Comparison of ENCODE assay signal across 8 cellular contexts in the genomic region with DNA sequence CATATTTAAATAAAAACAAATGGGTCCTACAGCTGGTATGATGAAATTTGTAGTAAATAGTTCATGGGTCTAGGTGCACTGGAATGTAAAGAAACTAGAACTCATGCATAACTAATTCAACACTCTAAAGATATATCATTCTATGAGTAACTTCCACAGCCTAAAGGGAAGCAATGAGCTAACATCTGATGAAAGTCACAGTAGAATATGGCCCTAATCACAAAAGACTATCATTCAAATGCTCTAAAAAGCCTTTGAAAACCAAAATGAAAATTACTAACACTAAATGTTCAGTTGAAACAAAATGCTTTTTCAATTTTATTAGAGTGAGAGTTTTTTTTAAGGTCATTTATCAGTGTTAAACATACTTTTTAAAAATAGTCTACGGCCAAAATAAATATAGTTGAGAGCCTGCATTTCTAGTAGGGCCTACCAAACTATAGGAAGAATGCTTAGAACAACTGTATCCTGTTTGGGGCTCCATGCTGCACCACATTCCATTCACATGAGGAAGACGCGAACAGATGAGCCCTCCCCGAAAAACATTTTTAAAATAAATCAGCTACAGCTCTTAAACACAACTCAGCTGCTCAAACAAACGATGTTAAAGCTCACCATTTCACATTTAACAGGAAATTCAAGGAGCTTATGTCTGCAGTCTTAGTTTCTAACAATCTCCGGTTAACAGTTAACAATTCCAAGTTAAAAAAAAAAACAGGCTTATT.
DNase-seq lines count a peak whose midpoint lies in the region; ATAC-seq, FAIRE-seq and TF ChIP-seq lines count a peak whose summit lies in the region.

No MANE protein-coding gene starts in this region.

- CTCF ChIA-PET in A549 (lab: Yijun Ruan, JAX): interaction anchor here (0.6 to 2.0 kb wide), 7 partner anchors 12 to 875 kb away, joined by 3 to 9 read pairs (median 4); no protein-coding TSS in a partner anchor

- TF ChIP-seq CTCF in A549 (IDR thresholded peaks at IDR 0.05) (no peak), NB4 (IDR thresholded peaks at IDR 0.05; ENCODE audit: low read depth, low read length) (no peak), adrenal gland (IDR thresholded peaks at IDR 0.05) (no peak), psoas muscle (IDR thresholded peaks at IDR 0.05) (no peak)

- H3K4me1 ChIP-seq in A549 (peaks cover 31% of the 10 kb centered on the region), adrenal gland (replicated peaks in 1 of 2) (peaks cover 11 to 38% of the 10 kb centered on the region in 2 donors), right cardiac atrium (ENCODE audit: control insufficient read depth, insufficient read depth, low read length) (peaks cover 2% of the 10 kb centered on the region), psoas muscle (peaks cover 22% of the 10 kb centered on the region)

- FAIRE-seq in A549 (lab: Jason Lieb, UNC): no peak

- H3K36me3 ChIP-seq in adrenal gland (replicated peaks in 1 of 2) (no peaks in the 10 kb centered on the region), psoas muscle (ENCODE audit: insufficient read depth in 1 of 2, low read depth in 1 of 2) (no peaks in the 10 kb centered on the region)

- POLR2A ChIA-PET in A549 (lab: Yijun Ruan, JAX): interaction anchor here (0.6 to 2.4 kb wide), 5 partner anchors 18 to 363 kb away, joined by 3 to 14 read pairs (median 4); partner anchors contain the start of genes JMJD1C and REEP3

- TF ChIP-seq RAD21 in A549 (conservative IDR thresholded peaks at IDR 0.05 in 1 of 2, IDR thresholded peaks at IDR 0.05 in 1 of 2): no peak

- H3K4me3 ChIP-seq in A549: peak overlapping the region; percentile 55
- peak overlapping the region; percentile 79 for H3K4me3 ChIP-seq in NB4 (ENCODE audit: low read depth, low read length)
- peak overlapping the region in 3 of 4 donors; percentile 43 to 74 (median 68) for H3K4me3 ChIP-seq in adrenal gland
- H3K4me3 ChIP-seq in right cardiac atrium (ENCODE audit: low read length): peak overlapping the region; percentile 93
- H3K4me3 ChIP-seq in psoas muscle: peak overlapping the region; percentile 86

- peak; percentile 12 to 72 for DNase-seq in A549 (ENCODE audit: low read depth in 1 of 2, low spot score in 1 of 2)
- peak; percentile 4 for DNase-seq in GDM1 (lab: John Stamatoyannopoulos, UW)
- peak; percentile 69 for DNase-seq in NB4 (ENCODE audit: low read depth)
- DNase-seq in adrenal gland: peak in 1 of 7 donors; percentile 38
- no peak for DNase-seq in right cardiac atrium
- no peak for DNase-seq in psoas muscle
- no peak for DNase-seq in NK-92 (lab: John Stamatoyannopoulos, UW; ENCODE audit: unreplicated experiment)

- H3K27ac ChIP-seq in A549: peak overlapping the region; percentile 78 to 89
- H3K27ac ChIP-seq in adrenal gland: peak overlapping the region; percentile 63 to 93 (median 90)
- peak overlapping the region; percentile 92 for H3K27ac ChIP-seq in right cardiac atrium (ENCODE audit: low read length)
- peak overlapping the region; percentile 98 for H3K27ac ChIP-seq in psoas muscle

- no peaks in the 10 kb centered on the region for H3K27me3 ChIP-seq in adrenal gland
- H3K27me3 ChIP-seq in right cardiac atrium (ENCODE audit: control insufficient read depth, insufficient read depth): no peaks in the 10 kb centered on the region
- H3K27me3 ChIP-seq in psoas muscle (ENCODE audit: insufficient read depth in 3 of 3, low read length in 2 of 3): no peaks in the 10 kb centered on the region

- peak overlapping the region; percentile 86 for H3K4me2 ChIP-seq in A549

- TF ChIP-seq EP300 in A549 (IDR thresholded peaks at IDR 0.05): no peak

- ATAC-seq in A549 (peak; percentile 35 to 54; a peak in 3 of 6 replicates), right cardiac atrium (peak; percentile 34 to 38), psoas muscle (peak in 3 of 4 donors; percentile 27 to 67 (median 55)), GM18873 (IDR thresholded peaks at IDR 0.05; ENCODE audit: low FRiP score, unreplicated experiment) (no peak)

- 2% methylated on average over 6 of the region's 6 CpGs for WGBS in A549 (ENCODE audit: missing lambda C conversion rate)
- 0% methylated on average over 6 of the region's 6 CpGs for WGBS in adrenal gland, 4 donors
- under 1% methylated on average over 6 of the region's 6 CpGs for WGBS in right cardiac atrium
- 1% methylated on average over 6 of the region's 6 CpGs for WGBS in psoas muscle, 3 donors

- intact Hi-C loops in adrenal gland (cut with DNase I): loop anchor here in 1 of 2 donors (10.0 kb wide), 1 partner anchor 53 kb away; no protein-coding TSS in a partner anchor
- intact Hi-C loops in right cardiac atrium (cut with DNase I): loop anchor here in 1 of 4 donors (2.0 kb wide), 1 partner anchor 363 kb away; no protein-coding TSS in a partner anchor
- intact Hi-C loops in psoas muscle (cut with DNase I): loop anchor here (1.0 to 10.0 kb wide), 5 partner anchors 197 to 445 kb away; partner anchors contain the start of gene JMJD1C (in 2 of the 2)

- H3K9me3 ChIP-seq in A549 (no peaks in the 10 kb centered on the region), adrenal gland (replicated peaks in 1 of 3) (no peaks in the 10 kb centered on the region), right cardiac atrium (ENCODE audit: control insufficient read depth, low read length) (no peaks in the 10 kb centered on the region), psoas muscle (no peaks in the 10 kb centered on the region)

- TF ChIP-seq POLR2A in A549 (IDR thresholded peaks at IDR 0.05; ENCODE audit: low read length) (no peak), NB4 (IDR thresholded peaks at IDR 0.05; ENCODE audit: extremely low read depth, insufficient read length) (no peak), adrenal gland (IDR thresholded peaks at IDR 0.05) (no peak)

TF ChIP-seq in A549, 52 proteins besides CTCF, POLR2A, EP300 and RAD21:
- TF ChIP-seq MAFK (IDR thresholded peaks at IDR 0.05; ENCODE audit: partially characterized antibody): no peak
- no peak for TF ChIP-seq RARB (CRISPR knock-in tag; IDR thresholded peaks at IDR 0.05)
- TF ChIP-seq ESRRA (IDR thresholded peaks at IDR 0.05; ENCODE audit: borderline replicate concordance, low read length): no peak
- TF ChIP-seq RNF2 (IDR thresholded peaks at IDR 0.05; ENCODE audit: borderline replicate concordance, low read depth): no peak
TF ChIP-seq in A549: peak in this region for 0.

Comparison
In these comparisons a context has a peak if more than half of its experiments do, and no peak if none do; other contexts are left out.
1. DNase-seq: peak in A549 (2 of 2), GDM1 (single experiment) and NB4 (single experiment); none in right cardiac atrium (0 of 3), psoas muscle (0 of 2) and NK-92 (single experiment).
2. Peak in every context shown above with its lines, with median percentiles within 50 percentile points of each other: H3K27ac ChIP-seq and H3K4me3 ChIP-seq.